ENCODE assay signal across 1 cellular context in the genomic region with DNA sequence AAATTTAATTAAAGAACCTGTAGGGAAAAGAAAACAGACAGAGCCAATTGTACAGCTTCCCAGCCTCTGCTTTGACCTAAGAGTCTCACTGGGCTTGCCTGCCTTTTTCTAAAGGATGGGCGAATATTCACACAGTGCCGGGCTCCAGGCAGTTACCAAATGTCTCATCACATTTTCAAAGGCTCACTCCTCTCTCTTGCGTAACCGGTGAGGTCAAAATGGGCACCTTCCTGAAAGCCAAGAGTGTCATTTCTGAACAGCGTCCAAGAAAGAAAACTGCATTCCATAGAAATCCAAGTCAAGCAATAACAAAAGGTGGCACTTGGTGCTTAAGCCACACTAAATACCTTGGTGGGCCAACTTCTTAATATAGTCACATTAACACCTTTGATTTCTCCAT.
TF ChIP-seq lines count a peak whose summit lies in the region.

No MANE protein-coding gene starts in this region.

TF ChIP-seq in HepG2, 621 proteins besides CTCF, POLR2A, EP300 and RAD21 (continued from another document and continues in another):
- TF ChIP-seq ZNF510 (CRISPR knock-in tag; IDR thresholded peaks at IDR 0.05; ENCODE audit: low read depth) (no peak), SATB2 (CRISPR knock-in tag; IDR thresholded peaks at IDR 0.05) (no peak), SYNCRIP (IDR thresholded peaks at IDR 0.05; ENCODE audit: insufficient read depth, low read depth, low read length) (no peak), ZBTB21 (CRISPR knock-in tag; IDR thresholded peaks at IDR 0.05) (peak; percentile 55; the same call in 1 of the 2 replicates), TCF7 (IDR thresholded peaks at IDR 0.05; ENCODE audit: low read depth) (peak; percentile 53; the same call in 1 of the 2 replicates), ZMYM4 (CRISPR knock-in tag; IDR thresholded peaks at IDR 0.05) (0 out of 2 replicates have a peak, but pooled peaks have one; percentile 4), SKI (IDR thresholded peaks at IDR 0.05; ENCODE audit: partially characterized antibody) (no peak), ARNT2 (CRISPR knock-in tag; IDR thresholded peaks at IDR 0.05; ENCODE audit: low read depth) (no peak), HNF4A (CRISPR knock-in tag; IDR thresholded peaks at IDR 0.05) (peak; percentile 38), NR1H2 (CRISPR knock-in tag; IDR thresholded peaks at IDR 0.05; ENCODE audit: borderline replicate concordance, low read depth) (no peak), ZNF747 (CRISPR knock-in tag; IDR thresholded peaks at IDR 0.05; ENCODE audit: borderline replicate concordance) (no peak), ZBTB42 (CRISPR knock-in tag; IDR thresholded peaks at IDR 0.05) (no peak), ZMAT3 (CRISPR knock-in tag; conservative IDR thresholded peaks at IDR 0.05) (no peak), NCOR1 (IDR thresholded peaks at IDR 0.05; ENCODE audit: borderline replicate concordance, low read length) (0 out of 2 replicates have a peak, but pooled peaks have one; percentile 3), JDP2 (CRISPR knock-in tag; IDR thresholded peaks at IDR 0.05; ENCODE audit: borderline replicate concordance) (no peak), MBNL3 (CRISPR knock-in tag; conservative IDR thresholded peaks at IDR 0.05) (no peak), HCFC1 (IDR thresholded peaks at IDR 0.05; ENCODE audit: low read depth, low read length) (no peak), GTF3A (CRISPR knock-in tag; conservative IDR thresholded peaks at IDR 0.05) (no peak), TOE1 (CRISPR knock-in tag; IDR thresholded peaks at IDR 0.05) (no peak), FOSL2 (CRISPR knock-in tag; IDR thresholded peaks at IDR 0.05) (peak; percentile 59), ZNF709 (CRISPR knock-in tag; IDR thresholded peaks at IDR 0.05) (no peak), MEIS1 (CRISPR knock-in tag; IDR thresholded peaks at IDR 0.05; ENCODE audit: borderline replicate concordance) (no peak), FOXK2 (IDR thresholded peaks at IDR 0.05) (no peak), ELF3 (CRISPR knock-in tag; IDR thresholded peaks at IDR 0.05) (peak; percentile 43; the same call in 1 of the 2 replicates), TSC22D2 (CRISPR knock-in tag; IDR thresholded peaks at IDR 0.05; ENCODE audit: borderline replicate concordance) (no peak), DR1 (CRISPR knock-in tag; IDR thresholded peaks at IDR 0.05) (no peak), ZNF570 (CRISPR knock-in tag; IDR thresholded peaks at IDR 0.05; ENCODE audit: borderline replicate concordance) (no peak), ZNF746 (CRISPR knock-in tag; IDR thresholded peaks at IDR 0.05) (no peak), ZNF496 (CRISPR knock-in tag; IDR thresholded peaks at IDR 0.05; ENCODE audit: insufficient replicate concordance) (no peak), TCF7L2 (IDR thresholded peaks at IDR 0.05; ENCODE audit: low read depth, low read length) (no peak), FOSL1 (CRISPR knock-in tag; IDR thresholded peaks at IDR 0.05; ENCODE audit: borderline replicate concordance) (no peak), KDM4B (CRISPR knock-in tag; IDR thresholded peaks at IDR 0.05) (no peak), MYNN (CRISPR knock-in tag; IDR thresholded peaks at IDR 0.05; ENCODE audit: low read depth) (no peak)
- TF ChIP-seq, protein P1, sequence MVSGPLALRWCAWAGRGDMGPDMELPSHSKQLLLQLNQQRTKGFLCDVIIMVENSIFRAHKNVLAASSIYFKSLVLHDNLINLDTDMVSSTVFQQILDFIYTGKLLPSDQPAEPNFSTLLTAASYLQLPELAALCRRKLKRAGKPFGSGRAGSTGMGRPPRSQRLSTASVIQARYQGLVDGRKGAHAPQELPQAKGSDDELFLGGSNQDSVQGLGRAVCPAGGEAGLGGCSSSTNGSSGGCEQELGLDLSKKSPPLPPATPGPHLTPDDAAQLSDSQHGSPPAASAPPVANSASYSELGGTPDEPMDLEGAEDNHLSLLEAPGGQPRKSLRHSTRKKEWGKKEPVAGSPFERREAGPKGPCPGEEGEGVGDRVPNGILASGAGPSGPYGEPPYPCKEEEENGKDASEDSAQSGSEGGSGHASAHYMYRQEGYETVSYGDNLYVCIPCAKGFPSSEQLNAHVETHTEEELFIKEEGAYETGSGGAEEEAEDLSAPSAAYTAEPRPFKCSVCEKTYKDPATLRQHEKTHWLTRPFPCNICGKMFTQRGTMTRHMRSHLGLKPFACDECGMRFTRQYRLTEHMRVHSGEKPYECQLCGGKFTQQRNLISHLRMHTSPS (CRISPR knock-in tag; IDR thresholded peaks at IDR 0.05; ENCODE audit: low read depth) = no peak
- TF ChIP-seq, protein P2, sequence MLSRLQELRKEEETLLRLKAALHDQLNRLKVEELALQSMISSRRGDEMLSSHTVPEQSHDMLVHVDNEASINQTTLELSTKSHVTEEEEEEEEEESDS (CRISPR knock-in tag; IDR thresholded peaks at IDR 0.05; ENCODE audit: borderline replicate concordance) = no peak
- TF ChIP-seq, protein P3, sequence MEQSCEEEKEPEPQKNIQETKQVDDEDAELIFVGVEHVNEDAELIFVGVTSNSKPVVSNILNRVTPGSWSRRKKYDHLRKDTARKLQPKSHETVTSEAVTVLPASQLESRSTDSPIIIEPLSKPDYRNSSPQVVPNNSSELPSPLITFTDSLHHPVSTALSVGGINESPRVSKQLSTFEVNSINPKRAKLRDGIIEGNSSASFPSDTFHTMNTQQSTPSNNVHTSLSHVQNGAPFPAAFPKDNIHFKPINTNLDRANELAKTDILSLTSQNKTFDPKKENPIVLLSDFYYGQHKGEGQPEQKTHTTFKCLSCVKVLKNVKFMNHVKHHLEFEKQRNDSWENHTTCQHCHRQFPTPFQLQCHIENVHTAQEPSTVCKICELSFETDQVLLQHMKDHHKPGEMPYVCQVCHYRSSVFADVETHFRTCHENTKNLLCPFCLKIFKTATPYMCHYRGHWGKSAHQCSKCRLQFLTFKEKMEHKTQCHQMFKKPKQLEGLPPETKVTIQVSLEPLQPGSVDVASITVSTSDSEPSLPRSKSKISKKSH (CRISPR knock-in tag; IDR thresholded peaks at IDR 0.05; ENCODE audit: borderline replicate concordance) = no peak
- TF ChIP-seq, protein P4, sequence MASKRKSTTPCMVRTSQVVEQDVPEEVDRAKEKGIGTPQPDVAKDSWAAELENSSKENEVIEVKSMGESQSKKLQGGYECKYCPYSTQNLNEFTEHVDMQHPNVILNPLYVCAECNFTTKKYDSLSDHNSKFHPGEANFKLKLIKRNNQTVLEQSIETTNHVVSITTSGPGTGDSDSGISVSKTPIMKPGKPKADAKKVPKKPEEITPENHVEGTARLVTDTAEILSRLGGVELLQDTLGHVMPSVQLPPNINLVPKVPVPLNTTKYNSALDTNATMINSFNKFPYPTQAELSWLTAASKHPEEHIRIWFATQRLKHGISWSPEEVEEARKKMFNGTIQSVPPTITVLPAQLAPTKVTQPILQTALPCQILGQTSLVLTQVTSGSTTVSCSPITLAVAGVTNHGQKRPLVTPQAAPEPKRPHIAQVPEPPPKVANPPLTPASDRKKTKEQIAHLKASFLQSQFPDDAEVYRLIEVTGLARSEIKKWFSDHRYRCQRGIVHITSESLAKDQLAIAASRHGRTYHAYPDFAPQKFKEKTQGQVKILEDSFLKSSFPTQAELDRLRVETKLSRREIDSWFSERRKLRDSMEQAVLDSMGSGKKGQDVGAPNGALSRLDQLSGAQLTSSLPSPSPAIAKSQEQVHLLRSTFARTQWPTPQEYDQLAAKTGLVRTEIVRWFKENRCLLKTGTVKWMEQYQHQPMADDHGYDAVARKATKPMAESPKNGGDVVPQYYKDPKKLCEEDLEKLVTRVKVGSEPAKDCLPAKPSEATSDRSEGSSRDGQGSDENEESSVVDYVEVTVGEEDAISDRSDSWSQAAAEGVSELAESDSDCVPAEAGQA (IDR thresholded peaks at IDR 0.05; ENCODE audit: low read depth) = no peak
- TF ChIP-seq, protein P4 (CRISPR knock-in tag; IDR thresholded peaks at IDR 0.05; ENCODE audit: borderline replicate concordance) = no peak
- TF ChIP-seq, protein P5, sequence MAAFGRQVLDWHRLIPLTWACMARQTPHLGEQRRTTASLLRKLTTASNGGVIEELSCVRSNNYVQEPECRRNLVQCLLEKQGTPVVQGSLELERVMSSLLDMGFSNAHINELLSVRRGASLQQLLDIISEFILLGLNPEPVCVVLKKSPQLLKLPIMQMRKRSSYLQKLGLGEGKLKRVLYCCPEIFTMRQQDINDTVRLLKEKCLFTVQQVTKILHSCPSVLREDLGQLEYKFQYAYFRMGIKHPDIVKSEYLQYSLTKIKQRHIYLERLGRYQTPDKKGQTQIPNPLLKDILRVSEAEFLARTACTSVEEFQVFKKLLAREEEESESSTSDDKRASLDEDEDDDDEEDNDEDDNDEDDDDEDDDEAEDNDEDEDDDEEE (CRISPR knock-in tag; IDR thresholded peaks at IDR 0.05) = no peak
- TF ChIP-seq, protein P6, sequence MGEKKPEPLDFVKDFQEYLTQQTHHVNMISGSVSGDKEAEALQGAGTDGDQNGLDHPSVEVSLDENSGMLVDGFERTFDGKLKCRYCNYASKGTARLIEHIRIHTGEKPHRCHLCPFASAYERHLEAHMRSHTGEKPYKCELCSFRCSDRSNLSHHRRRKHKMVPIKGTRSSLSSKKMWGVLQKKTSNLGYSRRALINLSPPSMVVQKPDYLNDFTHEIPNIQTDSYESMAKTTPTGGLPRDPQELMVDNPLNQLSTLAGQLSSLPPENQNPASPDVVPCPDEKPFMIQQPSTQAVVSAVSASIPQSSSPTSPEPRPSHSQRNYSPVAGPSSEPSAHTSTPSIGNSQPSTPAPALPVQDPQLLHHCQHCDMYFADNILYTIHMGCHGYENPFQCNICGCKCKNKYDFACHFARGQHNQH (CRISPR knock-in tag; IDR thresholded peaks at IDR 0.05) = no peak
- TF ChIP-seq, protein P7, sequence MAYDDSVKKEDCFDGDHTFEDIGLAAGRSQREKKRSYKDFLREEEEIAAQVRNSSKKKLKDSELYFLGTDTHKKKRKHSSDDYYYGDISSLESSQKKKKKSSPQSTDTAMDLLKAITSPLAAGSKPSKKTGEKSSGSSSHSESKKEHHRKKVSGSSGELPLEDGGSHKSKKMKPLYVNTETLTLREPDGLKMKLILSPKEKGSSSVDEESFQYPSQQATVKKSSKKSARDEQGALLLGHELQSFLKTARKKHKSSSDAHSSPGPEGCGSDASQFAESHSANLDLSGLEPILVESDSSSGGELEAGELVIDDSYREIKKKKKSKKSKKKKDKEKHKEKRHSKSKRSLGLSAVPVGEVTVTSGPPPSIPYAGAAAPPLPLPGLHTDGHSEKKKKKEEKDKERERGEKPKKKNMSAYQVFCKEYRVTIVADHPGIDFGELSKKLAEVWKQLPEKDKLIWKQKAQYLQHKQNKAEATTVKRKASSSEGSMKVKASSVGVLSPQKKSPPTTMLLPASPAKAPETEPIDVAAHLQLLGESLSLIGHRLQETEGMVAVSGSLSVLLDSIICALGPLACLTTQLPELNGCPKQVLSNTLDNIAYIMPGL (CRISPR knock-in tag; IDR thresholded peaks at IDR 0.05; ENCODE audit: borderline replicate concordance in 1 of 2, low read depth in 1 of 2) = no peak
- TF ChIP-seq, protein P8, sequence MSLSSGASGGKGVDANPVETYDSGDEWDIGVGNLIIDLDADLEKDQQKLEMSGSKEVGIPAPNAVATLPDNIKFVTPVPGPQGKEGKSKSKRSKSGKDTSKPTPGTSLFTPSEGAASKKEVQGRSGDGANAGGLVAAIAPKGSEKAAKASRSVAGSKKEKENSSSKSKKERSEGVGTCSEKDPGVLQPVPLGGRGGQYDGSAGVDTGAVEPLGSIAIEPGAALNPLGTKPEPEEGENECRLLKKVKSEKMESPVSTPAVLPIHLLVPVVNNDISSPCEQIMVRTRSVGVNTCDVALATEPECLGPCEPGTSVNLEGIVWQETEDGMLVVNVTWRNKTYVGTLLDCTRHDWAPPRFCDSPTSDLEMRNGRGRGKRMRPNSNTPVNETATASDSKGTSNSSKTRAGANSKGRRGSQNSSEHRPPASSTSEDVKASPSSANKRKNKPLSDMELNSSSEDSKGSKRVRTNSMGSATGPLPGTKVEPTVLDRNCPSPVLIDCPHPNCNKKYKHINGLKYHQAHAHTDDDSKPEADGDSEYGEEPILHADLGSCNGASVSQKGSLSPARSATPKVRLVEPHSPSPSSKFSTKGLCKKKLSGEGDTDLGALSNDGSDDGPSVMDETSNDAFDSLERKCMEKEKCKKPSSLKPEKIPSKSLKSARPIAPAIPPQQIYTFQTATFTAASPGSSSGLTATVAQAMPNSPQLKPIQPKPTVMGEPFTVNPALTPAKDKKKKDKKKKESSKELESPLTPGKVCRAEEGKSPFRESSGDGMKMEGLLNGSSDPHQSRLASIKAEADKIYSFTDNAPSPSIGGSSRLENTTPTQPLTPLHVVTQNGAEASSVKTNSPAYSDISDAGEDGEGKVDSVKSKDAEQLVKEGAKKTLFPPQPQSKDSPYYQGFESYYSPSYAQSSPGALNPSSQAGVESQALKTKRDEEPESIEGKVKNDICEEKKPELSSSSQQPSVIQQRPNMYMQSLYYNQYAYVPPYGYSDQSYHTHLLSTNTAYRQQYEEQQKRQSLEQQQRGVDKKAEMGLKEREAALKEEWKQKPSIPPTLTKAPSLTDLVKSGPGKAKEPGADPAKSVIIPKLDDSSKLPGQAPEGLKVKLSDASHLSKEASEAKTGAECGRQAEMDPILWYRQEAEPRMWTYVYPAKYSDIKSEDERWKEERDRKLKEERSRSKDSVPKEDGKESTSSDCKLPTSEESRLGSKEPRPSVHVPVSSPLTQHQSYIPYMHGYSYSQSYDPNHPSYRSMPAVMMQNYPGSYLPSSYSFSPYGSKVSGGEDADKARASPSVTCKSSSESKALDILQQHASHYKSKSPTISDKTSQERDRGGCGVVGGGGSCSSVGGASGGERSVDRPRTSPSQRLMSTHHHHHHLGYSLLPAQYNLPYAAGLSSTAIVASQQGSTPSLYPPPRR (CRISPR knock-in tag; IDR thresholded peaks at IDR 0.05; ENCODE audit: borderline replicate concordance) = no peak
